Comparison of ENCODE assay signal across 20 cellular contexts in genomic region chr1:46277658-46278373, GRCh38.
"Had no signal": no experiment of that assay in that cellular context is flagged by ENCODE, and none has a peak within 500 bp of the region (broad histone marks: within the 10 kb centered on the region; RNA-seq: fewer than 3 reads in every experiment).

No MANE protein-coding gene starts in this region.

- H3K4me3 ChIP-seq: left lung, mucosa of descending colon, pancreas, right lobe of liver, smooth muscle cell, thoracic aorta, upper lobe of right lung had no signal

- FAIRE-seq: colon, endometrium, frontal cortex, kidney, pancreas had no signal

- H3K27me3 ChIP-seq: left lung, pancreas, right lobe of liver, upper lobe of right lung had no signal

- H3K27me3 Mint-ChIP-seq: activated B cell treated with CpG ODN at 0.5 μM for 24 hours; activated CD4-positive, alpha-beta memory T cell treated with anti-CD3 and anti-CD28 coated beads for 36 hours; activated CD8-positive, alpha-beta memory T cell treated with anti-CD3 and anti-CD28 coated beads, Interleukin-2, amount 10 ng/mL, durations not matched to agents 7 days and 5 days; activated naive CD8-positive, alpha-beta T cell; memory B cell; naive thymus-derived CD4-positive, alpha-beta T cell had no signal

- H3K27ac ChIP-seq: left lung, pancreas, right lobe of liver, thoracic aorta, upper lobe of right lung had no signal

- H3K4me1 Mint-ChIP-seq: activated B cell treated with CpG ODN at 0.5 μM for 24 hours; activated CD8-positive, alpha-beta memory T cell treated with anti-CD3 and anti-CD28 coated beads, Interleukin-2, amount 10 ng/mL, durations not matched to agents 7 days and 5 days had no signal

- DNase-seq: activated B cell treated with CpG ODN at 0.5 μM for 24 hours; activated CD4-positive, alpha-beta memory T cell treated with anti-CD3 and anti-CD28 coated beads for 36 hours; activated CD4-positive, alpha-beta T cell treated with anti-CD3 and anti-CD28 coated beads for 4 hours; activated CD8-positive, alpha-beta memory T cell treated with anti-CD3 and anti-CD28 coated beads, Interleukin-2, amount 10 ng/mL, durations not matched to agents 7 days and 5 days; amniotic stem cell; kidney; left lung; mucosa of descending colon; naive thymus-derived CD4-positive, alpha-beta T cell; pancreas; right lobe of liver; stimulated activated CD4-positive, alpha-beta T cell treated with anti-CD3 and anti-CD28 coated beads, Interleukin-4, amount 100 ng/mL, for 1 hour; upper lobe of right lung had no signal

- H3K9me3 ChIP-seq: left lung, mucosa of descending colon, pancreas, right lobe of liver, thoracic aorta, upper lobe of right lung had no signal

- ATAC-seq: activated CD8-positive, alpha-beta memory T cell treated with anti-CD3 and anti-CD28 coated beads, Interleukin-2, amount 10 ng/mL, durations not matched to agents 7 days and 5 days; left lung; mucosa of descending colon; naive thymus-derived CD4-positive, alpha-beta T cell; upper lobe of right lung had no signal

- H3K27ac Mint-ChIP-seq: activated CD4-positive, alpha-beta memory T cell treated with anti-CD3 and anti-CD28 coated beads for 36 hours; activated CD8-positive, alpha-beta memory T cell treated with anti-CD3 and anti-CD28 coated beads, Interleukin-2, amount 10 ng/mL, durations not matched to agents 7 days and 5 days; activated naive CD8-positive, alpha-beta T cell; memory B cell had no signal

- H3K4me1 ChIP-seq: left lung, pancreas, right lobe of liver, upper lobe of right lung had no signal

- H3K4me3 Mint-ChIP-seq: activated B cell treated with CpG ODN at 0.5 μM for 24 hours; activated CD4-positive, alpha-beta memory T cell treated with anti-CD3 and anti-CD28 coated beads for 36 hours; activated CD8-positive, alpha-beta memory T cell treated with anti-CD3 and anti-CD28 coated beads, Interleukin-2, amount 10 ng/mL, durations not matched to agents 7 days and 5 days; activated naive CD8-positive, alpha-beta T cell; memory B cell; naive thymus-derived CD4-positive, alpha-beta T cell had no signal

- H3K4me2 ChIP-seq: smooth muscle cell had no signal

- H3K9me3 Mint-ChIP-seq: activated B cell treated with CpG ODN at 0.5 μM for 24 hours; activated CD4-positive, alpha-beta memory T cell treated with anti-CD3 and anti-CD28 coated beads for 36 hours; memory B cell; naive thymus-derived CD4-positive, alpha-beta T cell had no signal
